25 cellular contexts compared by ENCODE assay signal in genomic region chr3:170002231-170002630, GRCh38. TPM values are rescaled to one million over a fixed set of nuclear protein-coding genes. Genes with fewer than 3 reads are reported as not detected.
DNase-seq lines count a peak whose midpoint lies in the region; ATAC-seq and TF ChIP-seq lines count a peak whose summit lies in the region.
"Had no signal": no experiment of that assay in that cellular context is flagged by ENCODE, and none has a peak within 500 bp of the region (broad histone marks: within the 10 kb centered on the region; RNA-seq: fewer than 3 reads in every experiment).

No MANE protein-coding gene starts in this region.

- peaks cover 0 to 10% (median 0%) of the 10 kb centered on the region in 4 donors for H3K4me1 ChIP-seq in esophagus muscularis mucosa
- H3K4me1 ChIP-seq in gastrocnemius medialis: no peaks in the 10 kb centered on the region
- H3K4me1 ChIP-seq: ascending aorta, right atrium auricular region had no signal

- intact Hi-C loops in activated naive CD4-positive, alpha-beta T cell treated with anti-CD3 and anti-CD28 coated beads for 36 hours (cut with micrococcal nuclease): loop anchor here (10.0 kb wide), 1 partner anchor 337 kb away; the partner anchor contains the start of gene MECOM
- intact Hi-C loops in esophagus muscularis mucosa (cut with DNase I): no loop called here
- intact Hi-C loops in gastrocnemius medialis (cut with DNase I; ENCODE audit: low total_unique reads): no loop called here

- no peak for DNase-seq in activated naive CD4-positive, alpha-beta T cell treated with anti-CD3 and anti-CD28 coated beads for 36 hours
- DNase-seq in T-helper 17 cell: no peak
- DNase-seq in esophagus muscularis mucosa (ENCODE audit: extremely low spot score): no peak
- no peak for DNase-seq in gastrocnemius medialis
- DNase-seq in UCSD-AML1 (lab: John Stamatoyannopoulos, UW; ENCODE audit: unreplicated experiment): no peak
- DNase-seq in NCI-H2107 (lab: John Stamatoyannopoulos, UW): no peak
- DNase-seq: 8988T; activated CD4-positive, CD25-positive, alpha-beta regulatory T cell treated with anti-CD3 and anti-CD28 coated beads, Interleukin-2, amount 50 U/mL, for 72 hours; activated CD8-positive, alpha-beta memory T cell treated with anti-CD3 and anti-CD28 coated beads for 24 hours; activated T-cell treated with anti-CD3 and anti-CD28 coated beads, Interleukin-2, amount 50 U/mL, for 24 hours; COR-L47; erythroblast; mesenchymal stem cell; MG63; NCI-H1436 treated with DMSO at 0.1 percent for 48 hours; NCI-H524; ovary; SK-N-SH; T-helper 9 cell; upper lobe of right lung had no signal

- no peak for TF ChIP-seq POLR2A in esophagus muscularis mucosa (IDR thresholded peaks at IDR 0.05; ENCODE audit: low read depth)
- TF ChIP-seq POLR2A in gastrocnemius medialis (IDR thresholded peaks at IDR 0.05): no peak

- H3K4me1 Mint-ChIP-seq in activated naive CD4-positive, alpha-beta T cell treated with anti-CD3 and anti-CD28 coated beads, Interleukin-2, amount 50 U/mL, for 24 hours: peaks cover 59% of the 10 kb centered on the region
- peaks cover 54% of the 10 kb centered on the region for H3K4me1 Mint-ChIP-seq in activated naive CD4-positive, alpha-beta T cell treated with anti-CD3 and anti-CD28 coated beads for 36 hours (ENCODE audit: low read depth)
- H3K4me1 Mint-ChIP-seq in T-helper 17 cell: peaks cover 28% of the 10 kb centered on the region

- H3K9me3 ChIP-seq in T-helper 17 cell (ENCODE audit: control insufficient read depth, low read length, poor library complexity, severe bottlenecking) (no peaks in the 10 kb centered on the region), esophagus muscularis mucosa (no peaks in the 10 kb centered on the region), gastrocnemius medialis (no peaks in the 10 kb centered on the region)
- H3K9me3 ChIP-seq: ascending aorta, MG63, ovary, right atrium auricular region, SK-N-SH, upper lobe of right lung had no signal

- H3K27ac ChIP-seq in esophagus muscularis mucosa (replicated peaks in 1 of 4): no peak overlapping the region
- peak overlapping the region in 3 of 4 donors; percentile 41 to 69 (median 51) for H3K27ac ChIP-seq in gastrocnemius medialis
- H3K27ac ChIP-seq: ascending aorta, ovary, RWPE1 had no signal

- H3K4me3 Mint-ChIP-seq in activated naive CD4-positive, alpha-beta T cell treated with anti-CD3 and anti-CD28 coated beads, Interleukin-2, amount 50 U/mL, for 24 hours: peak overlapping the region; percentile 19
- H3K4me3 Mint-ChIP-seq in activated naive CD4-positive, alpha-beta T cell treated with anti-CD3 and anti-CD28 coated beads for 36 hours: no peak overlapping the region
- H3K4me3 Mint-ChIP-seq in T-helper 17 cell: peak overlapping the region; percentile 49
- H3K4me3 Mint-ChIP-seq: activated T-cell treated with anti-CD3 and anti-CD28 coated beads, Interleukin-2, amount 50 U/mL, for 24 hours had no signal

- in situ Hi-C loops in gastrocnemius medialis (cut with MboI; ENCODE audit: low sequenced_read_pairs in 4 of 4): no loop called here

- no peaks in the 10 kb centered on the region for H3K27me3 Mint-ChIP-seq in activated naive CD4-positive, alpha-beta T cell treated with anti-CD3 and anti-CD28 coated beads, Interleukin-2, amount 50 U/mL, for 24 hours
- H3K27me3 Mint-ChIP-seq in activated naive CD4-positive, alpha-beta T cell treated with anti-CD3 and anti-CD28 coated beads for 36 hours (ENCODE audit: low read depth): no peaks in the 10 kb centered on the region
- H3K27me3 Mint-ChIP-seq in T-helper 17 cell: no peaks in the 10 kb centered on the region
- H3K27me3 Mint-ChIP-seq: activated T-cell treated with anti-CD3 and anti-CD28 coated beads, Interleukin-2, amount 50 U/mL, for 24 hours had no signal

- no peak overlapping the region for H3K27ac Mint-ChIP-seq in activated naive CD4-positive, alpha-beta T cell treated with anti-CD3 and anti-CD28 coated beads, Interleukin-2, amount 50 U/mL, for 24 hours
- no peak overlapping the region for H3K27ac Mint-ChIP-seq in activated naive CD4-positive, alpha-beta T cell treated with anti-CD3 and anti-CD28 coated beads for 36 hours
- H3K27ac Mint-ChIP-seq in T-helper 17 cell: peak overlapping the region; percentile 34

- peaks cover 6% of the 10 kb centered on the region for H3K36me3 Mint-ChIP-seq in activated naive CD4-positive, alpha-beta T cell treated with anti-CD3 and anti-CD28 coated beads, Interleukin-2, amount 50 U/mL, for 24 hours
- peaks cover 10% of the 10 kb centered on the region for H3K36me3 Mint-ChIP-seq in activated naive CD4-positive, alpha-beta T cell treated with anti-CD3 and anti-CD28 coated beads for 36 hours (ENCODE audit: low read depth)
- no peaks in the 10 kb centered on the region for H3K36me3 Mint-ChIP-seq in T-helper 17 cell (ENCODE audit: low read depth)

- ATAC-seq in T-helper 17 cell (no peak), gastrocnemius medialis (no peak), HG03439 (IDR thresholded peaks at IDR 0.05; ENCODE audit: unreplicated experiment) (no peak)
- ATAC-seq: upper lobe of right lung had no signal

- H3K27me3 ChIP-seq in esophagus muscularis mucosa: no peaks in the 10 kb centered on the region
- H3K27me3 ChIP-seq in gastrocnemius medialis: no peaks in the 10 kb centered on the region
- H3K27me3 ChIP-seq: ascending aorta, MG63, ovary, right atrium auricular region, upper lobe of right lung had no signal

- H3K36me3 ChIP-seq in esophagus muscularis mucosa (no peaks in the 10 kb centered on the region), gastrocnemius medialis (no peaks in the 10 kb centered on the region)
- H3K36me3 ChIP-seq: ascending aorta, ovary, right atrium auricular region, upper lobe of right lung had no signal

- H3K4me3 ChIP-seq in esophagus muscularis mucosa (peak overlapping the region in 3 of 4 donors; percentile 5 to 19 (median 18)), gastrocnemius medialis (peak overlapping the region in 2 of 4 donors; percentile 19 to 21)
- H3K4me3 ChIP-seq: MG63, ovary, upper lobe of right lung had no signal

- no peak for TF ChIP-seq CTCF in esophagus muscularis mucosa (IDR thresholded peaks at IDR 0.05)
- TF ChIP-seq CTCF in gastrocnemius medialis (IDR thresholded peaks at IDR 0.05 in 4 of 5, conservative IDR thresholded peaks at IDR 0.05 in 1 of 5): no peak

- no peaks in the 10 kb centered on the region for H3K9me3 Mint-ChIP-seq in activated naive CD4-positive, alpha-beta T cell treated with anti-CD3 and anti-CD28 coated beads, Interleukin-2, amount 50 U/mL, for 24 hours
- peaks cover 2% of the 10 kb centered on the region for H3K9me3 Mint-ChIP-seq in activated naive CD4-positive, alpha-beta T cell treated with anti-CD3 and anti-CD28 coated beads for 36 hours
- H3K9me3 Mint-ChIP-seq: activated T-cell treated with anti-CD3 and anti-CD28 coated beads, Interleukin-2, amount 50 U/mL, for 24 hours had no signal

- CTCF ChIA-PET in activated naive CD4-positive, alpha-beta T cell treated with anti-CD3 and anti-CD28 coated beads for 36 hours (lab: Charles Lee): no interaction called here

- TF ChIP-seq EP300 in esophagus muscularis mucosa (IDR thresholded peaks at IDR 0.05): no peak

- WGBS in esophagus muscularis mucosa: 75% methylated on average over 10 of the region's 10 CpGs

RNA-seq across cellular contexts. Expression of gene GPR160, which starts 35.6 kb away (rescaled TPM):
- 10 to 100 TPM; 10.3 TPM for total RNA-seq in activated naive CD4-positive, alpha-beta T cell treated with anti-CD3 and anti-CD28 coated beads for 36 hours
- 1 to 10 TPM; 2.3 to 4.5 TPM for total RNA-seq in T-helper 17 cell
- 1 to 10 TPM; 1.2 to 2.9 (median 2.2) TPM for total RNA-seq in esophagus muscularis mucosa
- 1 to 10 TPM in 2 of 4 donors, under 1 TPM in 2; 0.62 to 2.1 (median 1.2) TPM for total RNA-seq in gastrocnemius medialis

RNA-seq across cellular contexts. Expression of gene SEC62, which starts 35.6 kb away (rescaled TPM):
- total RNA-seq in activated naive CD4-positive, alpha-beta T cell treated with anti-CD3 and anti-CD28 coated beads for 36 hours: 10 to 100 TPM; 60.0 to 73.3 TPM
- total RNA-seq in T-helper 17 cell: 10 to 100 TPM; 85.7 to 87.4 TPM
- total RNA-seq in esophagus muscularis mucosa: 10 to 100 TPM; 65.6 to 71.8 (median 69.3) TPM
- total RNA-seq in gastrocnemius medialis: 10 to 100 TPM; 22.6 to 42.8 (median 30.4) TPM

Comparison
In these comparisons a context has a peak if more than half of its experiments do, and no peak if none do; other contexts are left out.
1. H3K27ac ChIP-seq: peak in gastrocnemius medialis (3 of 4); none in esophagus muscularis mucosa (0 of 4).